ENCODE assay signal across 22 cellular contexts in the genomic region with DNA sequence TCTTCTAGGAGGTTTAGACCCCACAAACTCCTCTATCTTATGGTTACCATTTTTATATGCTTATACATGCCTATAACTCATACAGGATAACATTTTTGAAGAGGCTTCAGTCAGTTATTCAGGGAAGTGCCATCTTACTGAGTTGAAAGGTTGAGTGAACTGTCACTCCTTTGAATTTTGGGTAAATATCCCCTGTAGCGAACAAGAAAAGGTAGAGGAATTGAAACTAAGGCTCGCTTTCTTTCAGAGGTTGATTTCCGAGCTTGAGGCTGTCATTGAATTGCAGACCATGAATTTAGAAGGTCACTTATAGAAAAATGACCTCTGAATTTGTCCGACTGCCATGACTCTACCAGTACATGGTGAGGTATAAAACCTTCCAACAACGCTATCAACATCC. TPM values are rescaled to one million over a fixed set of nuclear protein-coding genes. Genes with fewer than 3 reads are reported as not detected.
DNase-seq lines count a peak whose midpoint lies in the region; ATAC-seq, FAIRE-seq and TF ChIP-seq lines count a peak whose summit lies in the region.
"Had no signal": no experiment of that assay in that cellular context is flagged by ENCODE, and none has a peak within 500 bp of the region (broad histone marks: within the 10 kb centered on the region; RNA-seq: fewer than 3 reads in every experiment).

No MANE protein-coding gene starts in this region.

- no peak for TF ChIP-seq EP300 in GM12878 (IDR thresholded peaks at IDR 0.05; ENCODE audit: borderline replicate concordance in 1 of 2, control insufficient read depth in 1 of 2, low read depth in 2 of 2, low read length in 2 of 2)

- no peak overlapping the region for H3K27ac ChIP-seq in GM12878 (ENCODE audit: control insufficient read depth, insufficient read depth)
- H3K27ac ChIP-seq in naive thymus-derived CD4-positive, alpha-beta T cell (ENCODE audit: low read depth, low read length), result no peak overlapping the region
- H3K27ac ChIP-seq: BLaER1, KMS-11, SJSA1 had no signal

- H3K9me3 ChIP-seq in GM12878 (replicated peaks; ENCODE audit: control insufficient read depth, insufficient read depth, low read length), result no peaks in the 10 kb centered on the region
- H3K9me3 ChIP-seq in naive thymus-derived CD4-positive, alpha-beta T cell (ENCODE audit: control insufficient read depth in 2 of 3, low read length in 3 of 3), result no peaks in the 10 kb centered on the region
- H3K9me3 ChIP-seq: BLaER1, Caco-2, SJSA1 had no signal

- no TSS peak for BruUV-seq in GM12878 (replicated peaks; lab: Mats Ljungman, UMichigan)

- peaks cover 19 to 41% (median 27%) of the 10 kb centered on the region in 3 donors for H3K4me1 Mint-ChIP-seq in IgD-negative memory B cell
- H3K4me1 Mint-ChIP-seq in stimulated activated memory B cell treated with anti-CD40 and anti-IgM and Interleukin-4, amounts not matched to agents 10 μg/mL and 1 μg/mL and 100 μg/mL, for 72 hours, result peaks cover 41% of the 10 kb centered on the region
- H3K4me1 Mint-ChIP-seq in naive thymus-derived CD4-positive, alpha-beta T cell, result peaks cover 8 to 53% (median 31%) of the 10 kb centered on the region in 7 donors

- no peak overlapping the region for H3K9ac ChIP-seq in GM12878 (ENCODE audit: control insufficient read depth, insufficient read depth, low read length)
- H3K9ac ChIP-seq: BLaER1, KMS-11 had no signal

- 21% methylated on average over 5 of the region's 5 CpGs for WGBS in GM12878 (ENCODE audit: insufficient coverage, insufficient replicate concordance, low lambda C conversion rate, missing lambda C conversion rate)

- H3K79me2 ChIP-seq in GM12878 (ENCODE audit: control insufficient read depth, insufficient read depth, low read length), result no peaks in the 10 kb centered on the region; the same call in none of the 2 replicates

- H3K27me3 Mint-ChIP-seq in IgD-negative memory B cell, result no peaks in the 10 kb centered on the region
- H3K27me3 Mint-ChIP-seq in stimulated activated memory B cell treated with anti-CD40 and anti-IgM and Interleukin-4, amounts not matched to agents 10 μg/mL and 1 μg/mL and 100 μg/mL, for 72 hours, result no peaks in the 10 kb centered on the region
- no peaks in the 10 kb centered on the region for H3K27me3 Mint-ChIP-seq in naive thymus-derived CD4-positive, alpha-beta T cell
- H3K27me3 Mint-ChIP-seq: CD4-positive, alpha-beta T cell had no signal

- no peak for TF ChIP-seq CTCF in GM12878 (IDR thresholded peaks at IDR 0.05 in 2 of 3, conservative IDR thresholded peaks at IDR 0.05 in 1 of 3; ENCODE audit: control insufficient read depth in 2 of 3, extremely low read depth in 1 of 3, insufficient read depth in 1 of 3, low read depth in 3 of 3, low read length in 3 of 3)

- RAD21 ChIA-PET in GM12878 (lab: Charles Lee; ENCODE audit: unreplicated experiment), result no interaction called here

- peaks cover 14% of the 10 kb centered on the region for H3K4me1 ChIP-seq in GM12878 (ENCODE audit: control insufficient read depth, insufficient read depth, low read length)
- H3K4me1 ChIP-seq in naive thymus-derived CD4-positive, alpha-beta T cell (ENCODE audit: control insufficient read depth in 2 of 2, insufficient read depth in 2 of 2, low read length in 2 of 2), result no peaks in the 10 kb centered on the region
- H3K4me1 ChIP-seq: BLaER1, Caco-2 had no signal

- no peaks in the 10 kb centered on the region for H4K20me1 ChIP-seq in GM12878 (ENCODE audit: control insufficient read depth, insufficient read depth)

- peak overlapping the region in 2 of 4 donors; percentile 6 to 60 for H3K4me3 Mint-ChIP-seq in IgD-negative memory B cell
- no peak overlapping the region for H3K4me3 Mint-ChIP-seq in stimulated activated memory B cell treated with anti-CD40 and anti-IgM and Interleukin-4, amounts not matched to agents 10 μg/mL and 1 μg/mL and 100 μg/mL, for 72 hours
- no peak overlapping the region for H3K4me3 Mint-ChIP-seq in naive thymus-derived CD4-positive, alpha-beta T cell
- H3K4me3 Mint-ChIP-seq: CD4-positive, alpha-beta T cell; HFFc6 had no signal

- peak overlapping the region in 2 of 3 donors; percentile 5 to 6 for H3K27ac Mint-ChIP-seq in IgD-negative memory B cell
- peak overlapping the region; percentile 31 for H3K27ac Mint-ChIP-seq in stimulated activated memory B cell treated with anti-CD40 and anti-IgM and Interleukin-4, amounts not matched to agents 10 μg/mL and 1 μg/mL and 100 μg/mL, for 72 hours
- no peak overlapping the region for H3K27ac Mint-ChIP-seq in naive thymus-derived CD4-positive, alpha-beta T cell
- H3K27ac Mint-ChIP-seq: CD4-positive, alpha-beta T cell; HFFc6 had no signal

- FAIRE-seq in GM12891 (lab: Jason Lieb, UNC), result peak; percentile 43
- no peak for FAIRE-seq in GM12878 (lab: Jason Lieb, UNC)

- no peak overlapping the region for H2AFZ ChIP-seq in GM12878 (ENCODE audit: control insufficient read depth, low read depth, low read length)

- in situ Hi-C loops in GM12878 (cut with MboI), result no loop called here

- intact Hi-C loops in GM12878 (cut with micrococcal nuclease; ENCODE audit: unreplicated experiment) (no loop called here), cardiac septum (cut with DNase I) (no loop called here)
- intact Hi-C loops in naive thymus-derived CD4-positive, alpha-beta T cell (cut with micrococcal nuclease), result no loop called here

- SMC1A ChIA-PET in GM12878 (lab: Charles Lee; ENCODE audit: uncharacterized antibody, unreplicated experiment), result no interaction called here

- no peaks in the 10 kb centered on the region for H3K27me3 ChIP-seq in GM12878 (replicated peaks in 1 of 2; ENCODE audit: control insufficient read depth in 2 of 2, insufficient read depth in 2 of 2, low read length in 1 of 2)
- H3K27me3 ChIP-seq in naive thymus-derived CD4-positive, alpha-beta T cell (ENCODE audit: control insufficient read depth in 2 of 2, insufficient read depth in 2 of 2, low read length in 2 of 2), result no peaks in the 10 kb centered on the region
- H3K27me3 ChIP-seq: BLaER1, SJSA1 had no signal

- TF ChIP-seq POLR2A in GM12891 (IDR thresholded peaks at IDR 0.05; ENCODE audit: low read depth, low read length) (no peak), GM12878 (IDR thresholded peaks at IDR 0.05; ENCODE audit: low read depth, low read length) (no peak)

- DNase-seq in GM12891 (ENCODE audit: insufficient read length, low spot score) (no peak), GM12878 (ENCODE audit: low read depth, low spot score) (no peak), cardiac septum (ENCODE audit: low spot score) (no peak), COR-L47 (lab: John Stamatoyannopoulos, UW) (no peak)
- DNase-seq in naive thymus-derived CD4-positive, alpha-beta T cell, result no peak
- DNase-seq: Caco-2; CD4-positive, alpha-beta T cell; DMS 273 treated with DMSO at 0.1 percent for 48 hours; DMS79 treated with DMSO at 0.1 percent for 48 hours; H7; HFFc6; NCI-H1105; NCI-H2081 treated with DMSO at 0.1 percent for 48 hours; NCI-H2171 treated with DMSO at 0.1 percent for 48 hours; NCI-H524 treated with DMSO at 0.1 percent for 48 hours; NCI-H82 had no signal

- H3K36me3 ChIP-seq in GM12878 (ENCODE audit: control insufficient read depth in 2 of 2, insufficient read depth in 2 of 2, low read length in 1 of 2), result peaks cover 0 to 5% of the 10 kb centered on the region in 2 experiments; a peak in 3 of 4 replicates
- peaks cover 0 to 26% (median 5%) of the 10 kb centered on the region in 3 experiments for H3K36me3 ChIP-seq in naive thymus-derived CD4-positive, alpha-beta T cell (ENCODE audit: control insufficient read depth in 2 of 3, insufficient read depth in 3 of 3, low read length in 3 of 3)

- no peak overlapping the region for H3K4me3 ChIP-seq in GM12878
- H3K4me3 ChIP-seq in naive thymus-derived CD4-positive, alpha-beta T cell (ENCODE audit: low read length), result no peak overlapping the region
- H3K4me3 ChIP-seq: BLaER1, SJSA1 had no signal

- H3K36me3 Mint-ChIP-seq in IgD-negative memory B cell, result peaks cover 13% of the 10 kb centered on the region
- H3K36me3 Mint-ChIP-seq in stimulated activated memory B cell treated with anti-CD40 and anti-IgM and Interleukin-4, amounts not matched to agents 10 μg/mL and 1 μg/mL and 100 μg/mL, for 72 hours, result peaks cover 30% of the 10 kb centered on the region
- peaks cover 9 to 32% (median 21%) of the 10 kb centered on the region in 5 donors for H3K36me3 Mint-ChIP-seq in naive thymus-derived CD4-positive, alpha-beta T cell

- peak overlapping the region; percentile 22; the same call in 1 of the 2 replicates for H3K4me2 ChIP-seq in GM12878 (ENCODE audit: control insufficient read depth, insufficient read depth)
- H3K4me2 ChIP-seq: BLaER1, KMS-11 had no signal

- CTCF ChIA-PET in GM12878 (lab: Yijun Ruan, JAX), result interaction anchor here (1.2 kb wide), 1 partner anchor 8 kb away, joined by 4 read pairs; no protein-coding TSS in a partner anchor
- CTCF ChIA-PET in naive thymus-derived CD4-positive, alpha-beta T cell (lab: Charles Lee), result no interaction called here

- POLR2A ChIA-PET in GM12878 (lab: Charles Lee), result interaction anchor here (0.5 kb wide), 1 partner anchor 9 kb away, joined by 4 read pairs; no protein-coding TSS in a partner anchor
- POLR2A ChIA-PET in naive thymus-derived CD4-positive, alpha-beta T cell (lab: Charles Lee), result no interaction called here

- TF ChIP-seq RAD21 in GM12878 (IDR thresholded peaks at IDR 0.05; ENCODE audit: insufficient read depth, low read depth, low read length), result no peak

- ATAC-seq in GM12878, result peak; percentile 53
- ATAC-seq in stimulated activated memory B cell treated with anti-CD40 and anti-IgM and Interleukin-4, amounts not matched to agents 10 μg/mL and 1 μg/mL and 100 μg/mL, for 72 hours, result no peak
- ATAC-seq in naive thymus-derived CD4-positive, alpha-beta T cell, result no peak
- ATAC-seq: Right ventricle myocardium inferior had no signal

- no peaks in the 10 kb centered on the region for H3K9me3 Mint-ChIP-seq in IgD-negative memory B cell
- H3K9me3 Mint-ChIP-seq in stimulated activated memory B cell treated with anti-CD40 and anti-IgM and Interleukin-4, amounts not matched to agents 10 μg/mL and 1 μg/mL and 100 μg/mL, for 72 hours, result no peaks in the 10 kb centered on the region
- peaks cover 0 to 2% (median 0%) of the 10 kb centered on the region in 11 donors for H3K9me3 Mint-ChIP-seq in naive thymus-derived CD4-positive, alpha-beta T cell
- H3K9me3 Mint-ChIP-seq: CD4-positive, alpha-beta T cell; HFFc6 had no signal

RNA-seq across cellular contexts. Expression of a gene that starts 35.1 kb away (rescaled TPM):
- 21.0 TPM for polyA plus RNA-seq in GM12891 (2012; ENCODE audit: low read depth, missing spikeins)
- polyA plus RNA-seq in IgD-negative memory B cell (53.3 TPM), GM12878 (2011; rRNA removed) (38.0 and 64.6 TPM in 2 replicates), GM12878 (2014; fragmentation: Illumina TruSeq; extraction: Trizol) (42.9 and 52.0 TPM in 2 replicates), GM12878 (2014; fragmentation: Nextera tagmentation; extraction: Ambion mirVana) (10 to 100 TPM; 17.7 to 27.8 TPM), GM12878 (2014; rRNA removed) (56.6 and 61.9 TPM in 2 replicates), GM12878 (2016; fragmentation: Nextera tagmentation; extraction: Ambion mirVana) (10 to 100 TPM; 44.8 to 47.7 TPM)
- 72.7 and 83.0 TPM in 2 replicates for total RNA-seq in GM12878 (2013; cell fraction: nucleolus; rRNA removed)
- total RNA-seq in GM12878 (2014; rRNA removed) (46.1 and 52.1 TPM in 2 replicates), GM12878 (2014; rRNA removed; fragmentation: Illumina TruSeq; extraction: Trizol) (46.6 and 49.6 TPM in 2 replicates), GM12878 (2021) (25.9 and 26.9 TPM in 2 replicates), cardiac septum (48.8 TPM)
- 11.1 TPM for polyA plus RNA-seq in GM12878 (2011; ENCODE audit: low read depth)
- 33.3 and 34.5 TPM in 2 replicates for polyA plus RNA-seq in GM12878 (2011; cell fraction: cytosol; rRNA removed)
- polyA plus RNA-seq in GM12878 (2011; cell fraction: nucleus; rRNA removed), result 20.3 and 33.4 TPM in 2 replicates
- 24.5 and 27.2 TPM in 2 replicates for polyA plus RNA-seq in GM12878 (2012)
- 8.7 and 10.2 TPM in 2 replicates for polyA minus RNA-seq in GM12878 (2011; rRNA and poly(A)+ RNA removed)
- polyA minus RNA-seq in GM12878 (2011; cell fraction: cytosol; rRNA and poly(A)+ RNA removed), result 7.1 and 8.2 TPM in 2 replicates
- polyA minus RNA-seq in GM12878 (2011; cell fraction: nucleus; rRNA and poly(A)+ RNA removed), result 15.8 and 26.8 TPM in 2 replicates
- 10 to 100 TPM; 32.5 to 45.6 (median 37.5) TPM for total RNA-seq in naive thymus-derived CD4-positive, alpha-beta T cell
- polyA plus RNA-seq in naive thymus-derived CD4-positive, alpha-beta T cell, result 10 to 100 TPM; 30.6 to 39.8 TPM

Comparison
In these comparisons a context has a peak if more than half of its experiments do, and no peak if none do; other contexts are left out.
1. H3K27ac Mint-ChIP-seq: peak in IgD-negative memory B cell (2 of 3) and stimulated activated memory B cell treated with anti-CD40 and anti-IgM and Interleukin-4, amounts not matched to agents 10 μg/mL and 1 μg/mL and 100 μg/mL, for 72 hours (single experiment); none in naive thymus-derived CD4-positive, alpha-beta T cell (0 of 9).